In genomic region chr2:10502803-10503107, GRCh38 we compare ENCODE assay signal across 26 cellular contexts.
"Had no signal": no experiment of that assay in that cellular context is flagged by ENCODE, and none has a peak within 500 bp of the region (broad histone marks: within the 10 kb centered on the region; RNA-seq: fewer than 3 reads in every experiment).

No MANE protein-coding gene starts in this region.

- DNase-seq: activated CD4-positive, alpha-beta T cell treated with anti-CD3 and anti-CD28 coated beads for 1 hour; activated CD4-positive, alpha-beta T cell treated with anti-CD3 and anti-CD28 coated beads, Interleukin-2, amount 10 ng/mL, durations not matched to agents 7 days and 5 days; activated CD8-positive, alpha-beta T cell treated with anti-CD3 and anti-CD28 coated beads, Interleukin-2, amount 10 ng/mL, durations not matched to agents 7 days and 5 days; activated gamma-delta T cell; activated naive CD4-positive, alpha-beta T cell treated with anti-CD3 and anti-CD28 coated beads, Interleukin-2, amount 10 ng/mL, durations not matched to agents 7 days and 5 days; cerebellar nuclear complex; effector memory CD4-positive, alpha-beta T cell; erythroblast; hippocampal formation; left colon; midbrain; ovary; retina; stimulated activated CD4-positive, alpha-beta T cell treated with anti-CD3 and anti-CD28 coated beads, Interleukin-15, amount 100 ng/mL, for 24 hours; stimulated activated CD4-positive, alpha-beta T cell treated with anti-CD3 and anti-CD28 coated beads, Interleukin-2, amount 100 ng/mL, for 24 hours; stimulated activated naive CD4-positive, alpha-beta T cell treated with Interleukin-2 at 50 U/mL for 16 hours; T-helper 2 cell; upper lobe of left lung had no signal

- H3K4me3 Mint-ChIP-seq: activated CD4-positive, alpha-beta T cell treated with anti-CD3 and anti-CD28 coated beads, Interleukin-2, amount 10 ng/mL, durations not matched to agents 7 days and 5 days; activated CD8-positive, alpha-beta T cell treated with anti-CD3 and anti-CD28 coated beads, Interleukin-2, amount 10 ng/mL, durations not matched to agents 7 days and 5 days; activated naive CD4-positive, alpha-beta T cell treated with anti-CD3 and anti-CD28 coated beads, Interleukin-2, amount 10 ng/mL, durations not matched to agents 7 days and 5 days; naive thymus-derived CD4-positive, alpha-beta T cell; WTC11 had no signal

- H3K9me3 ChIP-seq: breast epithelium, ovary, prostate gland, SJSA1, upper lobe of left lung had no signal

- H3K4me3 ChIP-seq: breast epithelium, coronary artery, dorsolateral prefrontal cortex, ovary, prostate gland, SJSA1, upper lobe of left lung had no signal

- FAIRE-seq: keratinocyte had no signal

- H3K27ac Mint-ChIP-seq: activated CD4-positive, alpha-beta T cell treated with anti-CD3 and anti-CD28 coated beads, Interleukin-2, amount 10 ng/mL, durations not matched to agents 7 days and 5 days; activated CD8-positive, alpha-beta T cell treated with anti-CD3 and anti-CD28 coated beads, Interleukin-2, amount 10 ng/mL, durations not matched to agents 7 days and 5 days; activated naive CD4-positive, alpha-beta T cell treated with anti-CD3 and anti-CD28 coated beads, Interleukin-2, amount 10 ng/mL, durations not matched to agents 7 days and 5 days; naive thymus-derived CD4-positive, alpha-beta T cell; WTC11 had no signal

- ATAC-seq: activated CD8-positive, alpha-beta T cell treated with anti-CD3 and anti-CD28 coated beads, Interleukin-2, amount 10 ng/mL, durations not matched to agents 7 days and 5 days; left colon; naive thymus-derived CD4-positive, alpha-beta T cell; WTC11 had no signal

- H3K36me3 ChIP-seq: breast epithelium, ovary, prostate gland, SJSA1, upper lobe of left lung had no signal

- H3K27ac ChIP-seq: breast epithelium, coronary artery, dorsolateral prefrontal cortex, ovary, prostate gland, SJSA1, upper lobe of left lung had no signal

- H3K36me3 Mint-ChIP-seq: activated naive CD4-positive, alpha-beta T cell treated with anti-CD3 and anti-CD28 coated beads, Interleukin-2, amount 10 ng/mL, durations not matched to agents 7 days and 5 days; naive thymus-derived CD4-positive, alpha-beta T cell; WTC11 had no signal

- H3K4me1 ChIP-seq: breast epithelium, prostate gland had no signal

- H3K27me3 ChIP-seq: ovary, SJSA1, upper lobe of left lung had no signal

- H3K9me3 Mint-ChIP-seq: activated CD4-positive, alpha-beta T cell treated with anti-CD3 and anti-CD28 coated beads, Interleukin-2, amount 10 ng/mL, durations not matched to agents 7 days and 5 days; activated naive CD4-positive, alpha-beta T cell treated with anti-CD3 and anti-CD28 coated beads, Interleukin-2, amount 10 ng/mL, durations not matched to agents 7 days and 5 days; naive thymus-derived CD4-positive, alpha-beta T cell; WTC11 had no signal

- H3K4me1 Mint-ChIP-seq: activated naive CD4-positive, alpha-beta T cell treated with anti-CD3 and anti-CD28 coated beads, Interleukin-2, amount 10 ng/mL, durations not matched to agents 7 days and 5 days; WTC11 had no signal
